Comparison of ENCODE assay signal across 8 cellular contexts in genomic region chr7:128166603-128167315, GRCh38.
A peak's percentile ranks its signal among the peaks of the same experiment; 100 is the strongest.
DNase-seq lines count a peak whose midpoint lies in the region; ATAC-seq and TF ChIP-seq lines count a peak whose summit lies in the region.

No MANE protein-coding gene starts in this region.

- no peak for ATAC-seq in CD4-positive, alpha-beta T cell (ENCODE audit: poor library complexity)
- no peak for ATAC-seq in HG02642 (IDR thresholded peaks at IDR 0.05; ENCODE audit: poor library complexity, unreplicated experiment)

- peaks cover 59% of the 10 kb centered on the region for H3K27me3 ChIP-seq in CD4-positive, alpha-beta T cell (ENCODE audit: control insufficient read depth, insufficient read depth, low read length)
- peaks cover 100% of the 10 kb centered on the region for H3K27me3 ChIP-seq in HUES6 (ENCODE audit: control insufficient read depth, insufficient read depth, low read length)
- H3K27me3 ChIP-seq in stomach smooth muscle (ENCODE audit: control insufficient read depth in 1 of 2, insufficient read depth in 2 of 2, low read length in 2 of 2), result peaks cover 59 to 61% of the 10 kb centered on the region in 2 donors

- peak overlapping the region; percentile 12 for H3K9ac ChIP-seq in HUES6 (ENCODE audit: low read length)
- peak overlapping the region in 1 of 2 donors; percentile 20 for H3K9ac ChIP-seq in stomach smooth muscle (ENCODE audit: low read length in 2 of 2)

- H3K9me3 ChIP-seq in CD4-positive, alpha-beta T cell (ENCODE audit: control insufficient read depth, low read length), result no peaks in the 10 kb centered on the region
- H3K9me3 ChIP-seq in HUES6 (ENCODE audit: control insufficient read depth, insufficient read depth, low read depth, low read length), result no peaks in the 10 kb centered on the region
- no peaks in the 10 kb centered on the region for H3K9me3 ChIP-seq in stomach smooth muscle (ENCODE audit: control insufficient read depth in 2 of 2, low read length in 2 of 2)

- no peak overlapping the region for H3K27ac Mint-ChIP-seq in CD4-positive, alpha-beta T cell

- H3K27me3 Mint-ChIP-seq in CD4-positive, alpha-beta T cell, result peaks cover 81% of the 10 kb centered on the region

- H3K36me3 ChIP-seq in HUES6 (ENCODE audit: control insufficient read depth, insufficient read depth, low read length) (no peaks in the 10 kb centered on the region), stomach smooth muscle (ENCODE audit: control insufficient read depth in 2 of 2, insufficient read depth in 2 of 2, low read length in 2 of 2) (no peaks in the 10 kb centered on the region)

- DNase-seq in CD4-positive, alpha-beta T cell, result no peak
- DNase-seq in astrocyte of the spinal cord (ENCODE audit: low read depth, low spot score), result peak; percentile 3
- peak; percentile 29 for DNase-seq in kidney tubule cell (ENCODE audit: low spot score)
- no peak for DNase-seq in H4 (ENCODE audit: low spot score)
- no peak for DNase-seq in AML-193 (lab: John Stamatoyannopoulos, UW)

- no peak for TF ChIP-seq CTCF in CD4-positive, alpha-beta T cell (IDR thresholded peaks at IDR 0.05)
- TF ChIP-seq CTCF in astrocyte of the spinal cord (IDR thresholded peaks at IDR 0.05; ENCODE audit: low read depth, low read length), result no peak

- in situ Hi-C loops in astrocyte of the spinal cord (cut with HindIII; ENCODE audit: low sequenced_read_pairs), result no loop called here

- peaks cover 23% of the 10 kb centered on the region for H3K4me1 ChIP-seq in HUES6 (ENCODE audit: control insufficient read depth, insufficient read depth, low read length)
- H3K4me1 ChIP-seq in stomach smooth muscle (ENCODE audit: control insufficient read depth, insufficient read depth, low read length), result peaks cover 16% of the 10 kb centered on the region

- H3K9me3 Mint-ChIP-seq in CD4-positive, alpha-beta T cell, result no peaks in the 10 kb centered on the region

- H3K4me3 ChIP-seq in HUES6 (ENCODE audit: low read depth, low read length) (peak overlapping the region; percentile 66), astrocyte of the spinal cord (ENCODE audit: low read depth, low read length) (peak overlapping the region; percentile 27), stomach smooth muscle (ENCODE audit: low read length in 2 of 2) (peak overlapping the region; percentile 56 to 71)

- H3K27ac ChIP-seq in CD4-positive, alpha-beta T cell (ENCODE audit: low read depth, low read length), result no peak overlapping the region
- H3K27ac ChIP-seq in HUES6 (ENCODE audit: low read depth, low read length) (no peak overlapping the region), stomach smooth muscle (ENCODE audit: low read length) (no peak overlapping the region)

- peaks cover 25% of the 10 kb centered on the region for H3K4me1 Mint-ChIP-seq in CD4-positive, alpha-beta T cell (ENCODE audit: low read depth)

- CTCF ChIA-PET in CD4-positive, alpha-beta T cell (lab: Charles Lee), result no interaction called here

- intact Hi-C loops in CD4-positive, alpha-beta T cell (cut with DNase I, micrococcal nuclease), result no loop called here

- POLR2A ChIA-PET in CD4-positive, alpha-beta T cell (lab: Charles Lee), result no interaction called here

- no peaks in the 10 kb centered on the region for H3K36me3 Mint-ChIP-seq in CD4-positive, alpha-beta T cell (ENCODE audit: low read depth)

- peak overlapping the region; percentile 67 for H3K4me3 Mint-ChIP-seq in CD4-positive, alpha-beta T cell

Comparison
In these comparisons a context has a peak if more than half of its experiments do, and no peak if none do; other contexts are left out.
1. DNase-seq: peak in astrocyte of the spinal cord (single experiment) and kidney tubule cell (single experiment); none in CD4-positive, alpha-beta T cell (0 of 10), H4 (single experiment) and AML-193 (0 of 2).
2. Peak in every context shown above with its lines, with median percentiles within 50 percentile points of each other: H3K4me3 ChIP-seq.